ENCODE assay signal across 22 cellular contexts in genomic region chr16:2934450-2934849, GRCh38. TPM values are rescaled to one million over a fixed set of nuclear protein-coding genes. Genes with fewer than 3 reads are reported as not detected.
A peak's percentile ranks its signal among the peaks of the same experiment; 100 is the strongest.
DNase-seq lines count a peak whose midpoint lies in the region; ATAC-seq and TF ChIP-seq lines count a peak whose summit lies in the region.
"Had no signal": no experiment of that assay in that cellular context is flagged by ENCODE, and none has a peak within 500 bp of the region (broad histone marks: within the 10 kb centered on the region; RNA-seq: fewer than 3 reads in every experiment).

No MANE protein-coding gene starts in this region.

- peak overlapping the region; percentile 9 to 97 (median 90); a peak in 21 of 22 replicates for H3K4me2 ChIP-seq in BLaER1 treated with 17β-estradiol and CSF1 and Interleukin-3, amounts not matched to agents 10 nM and 100 nM
- H3K4me2 ChIP-seq in GM23338 = no peak overlapping the region
- no peak overlapping the region for H3K4me2 ChIP-seq in OCI-LY7 (ENCODE audit: low read length)
- H3K4me2 ChIP-seq: SK-N-SH had no signal

- H3K4me3 Mint-ChIP-seq in GM23338 = no peak overlapping the region; the same call in 2 of the 3 replicates
- H3K4me3 Mint-ChIP-seq in endothelial cell (ENCODE audit: unreplicated experiment) = peak overlapping the region; percentile 72
- H3K4me3 Mint-ChIP-seq: CD4-positive, alpha-beta T cell had no signal

- H3K36me3 ChIP-seq in BLaER1 treated with 17β-estradiol and CSF1 and Interleukin-3, amounts not matched to agents 10 nM and 100 nM = peaks cover 46 to 86% (median 61%) of the 10 kb centered on the region in 11 experiments
- H3K36me3 ChIP-seq in GM23338 (ENCODE audit: insufficient read depth) = no peaks in the 10 kb centered on the region
- peaks cover 14% of the 10 kb centered on the region for H3K36me3 ChIP-seq in OCI-LY7 (ENCODE audit: insufficient read depth, low read length)

- no peak for TF ChIP-seq CTCF in GM23338 (conservative IDR thresholded peaks at IDR 0.05; ENCODE audit: low read depth in 2 of 2)
- no peak for TF ChIP-seq CTCF in OCI-LY7 (conservative IDR thresholded peaks at IDR 0.05; ENCODE audit: low read length)
- no peak for TF ChIP-seq CTCF in endothelial cell (IDR thresholded peaks at IDR 0.05; ENCODE audit: unreplicated experiment)

- H3K36me3 Mint-ChIP-seq in GM23338 (ENCODE audit: low read depth) = peaks cover 15% of the 10 kb centered on the region; the same call in 2 of the 3 replicates
- peaks cover 18% of the 10 kb centered on the region for H3K36me3 Mint-ChIP-seq in endothelial cell (ENCODE audit: low read depth, unreplicated experiment)

- no peak for ATAC-seq in GM23338
- ATAC-seq in HG03097 (IDR thresholded peaks at IDR 0.05; ENCODE audit: low FRiP score, unreplicated experiment) = no peak

- H3K79me2 ChIP-seq in GM23338 (replicated peaks; ENCODE audit: insufficient read depth) (no peaks in the 10 kb centered on the region), OCI-LY7 (ENCODE audit: insufficient read depth, low read depth, low read length) (no peaks in the 10 kb centered on the region)

- peaks cover 6% of the 10 kb centered on the region for H3K27me3 Mint-ChIP-seq in GM23338 (ENCODE audit: insufficient read depth, low read depth, poor library complexity)
- H3K27me3 Mint-ChIP-seq in endothelial cell (ENCODE audit: unreplicated experiment) = peaks cover 12% of the 10 kb centered on the region
- H3K27me3 Mint-ChIP-seq: CD4-positive, alpha-beta T cell had no signal

- in situ Hi-C loops in KBM-7 (cut with MboI; ENCODE audit: low pct_unique_long_range_greater_than_20kb, low sequenced_read_pairs) = no loop called here

- peak overlapping the region; percentile 14 for H3K27ac Mint-ChIP-seq in GM23338
- H3K27ac Mint-ChIP-seq in endothelial cell (ENCODE audit: unreplicated experiment) = peak overlapping the region; percentile 57
- H3K27ac Mint-ChIP-seq: CD4-positive, alpha-beta T cell had no signal

- no peak overlapping the region for H2AFZ ChIP-seq in GM23338
- no peak overlapping the region for H2AFZ ChIP-seq in OCI-LY7 (ENCODE audit: low read length)

- H4K20me1 ChIP-seq in BLaER1 treated with 17β-estradiol and CSF1 and Interleukin-3, amounts not matched to agents 10 nM and 100 nM = peaks cover 16 to 74% (median 33%) of the 10 kb centered on the region in 11 experiments; a peak in 18 of 22 replicates
- H4K20me1 ChIP-seq in GM23338 (replicated peaks; ENCODE audit: insufficient read depth) (no peaks in the 10 kb centered on the region; the same call in 1 of the 2 replicates), OCI-LY7 (ENCODE audit: insufficient read depth, low read length) (no peaks in the 10 kb centered on the region)

- peaks cover 0 to 15% (median 0%) of the 10 kb centered on the region in 11 experiments; a peak in 3 of 22 replicates for H3K27me3 ChIP-seq in BLaER1 treated with 17β-estradiol and CSF1 and Interleukin-3, amounts not matched to agents 10 nM and 100 nM
- no peaks in the 10 kb centered on the region for H3K27me3 ChIP-seq in GM23338 (ENCODE audit: insufficient read depth)
- H3K27me3 ChIP-seq: BE2C, MG63 had no signal

- intact Hi-C loops in OCI-LY7 (cut with micrococcal nuclease; ENCODE audit: unreplicated experiment) = no loop called here

- H3K9me3 Mint-ChIP-seq in GM23338 = no peaks in the 10 kb centered on the region
- no peaks in the 10 kb centered on the region for H3K9me3 Mint-ChIP-seq in endothelial cell (ENCODE audit: unreplicated experiment)
- H3K9me3 Mint-ChIP-seq: CD4-positive, alpha-beta T cell had no signal

- DNase-seq in GM23338 (ENCODE audit: low spot score) (no peak), OCI-LY7 (ENCODE audit: low spot score) (no peak), endothelial cell (ENCODE audit: low spot score) (no peak), KBM-7 (no peak), midbrain (lab: John Stamatoyannopoulos, UW) (no peak)
- DNase-seq: BE2C; CD4-positive, alpha-beta T cell; COR-L47; DMS 273 treated with DMSO at 0.1 percent for 48 hours; GDM1; Kasumi-1; MG63; NCI-H1048; NCI-H1417 treated with DMSO at 0.1 percent for 48 hours; NCI-H187; NCI-H446 treated with DMSO at 0.1 percent for 48 hours; NCI-H526 treated with DMSO at 0.1 percent for 48 hours; SHP77 treated with DMSO at 0.1 percent for 48 hours had no signal

- POLR2A ChIA-PET in OCI-LY7 (lab: Charles Lee) = no interaction called here

- no peaks in the 10 kb centered on the region for H3K9me2 ChIP-seq in GM23338 (ENCODE audit: insufficient read depth)
- H3K9me2 ChIP-seq in OCI-LY7 (ENCODE audit: insufficient read depth, low read length) = no peaks in the 10 kb centered on the region
- H3K9me2 ChIP-seq: SK-N-SH had no signal

- H3F3A ChIP-seq in GM23338 (replicated peaks; ENCODE audit: low read depth) = no peaks in the 10 kb centered on the region

- H3K4me1 Mint-ChIP-seq in GM23338 = peaks cover 4% of the 10 kb centered on the region; the same call in 1 of the 3 replicates
- no peaks in the 10 kb centered on the region for H3K4me1 Mint-ChIP-seq in endothelial cell (ENCODE audit: unreplicated experiment)

- peak overlapping the region in 1 of 11 experiments; percentile 59; a peak in 1 of 22 replicates for H3K9ac ChIP-seq in BLaER1 treated with 17β-estradiol and CSF1 and Interleukin-3, amounts not matched to agents 10 nM and 100 nM
- H3K9ac ChIP-seq: SK-N-SH had no signal

- CTCF ChIA-PET in OCI-LY7 (lab: Charles Lee; ENCODE audit: unreplicated experiment) = no interaction called here

- TSS peak; percentile 50 for BruUV-seq in OCI-LY7 (replicated peaks; lab: Mats Ljungman, UMichigan)

- peak overlapping the region in 1 of 11 experiments; percentile 61; a peak in 1 of 22 replicates for H3K27ac ChIP-seq in BLaER1 treated with 17β-estradiol and CSF1 and Interleukin-3, amounts not matched to agents 10 nM and 100 nM
- H3K27ac ChIP-seq in GM23338 (ENCODE audit: low read depth) (no peak overlapping the region), OCI-LY7 (ENCODE audit: low read depth, low read length, poor library complexity, severe bottlenecking) (no peak overlapping the region)
- H3K27ac ChIP-seq: RWPE1 had no signal

- peaks cover 36 to 69% (median 56%) of the 10 kb centered on the region in 10 experiments for H3K4me1 ChIP-seq in BLaER1 treated with 17β-estradiol and CSF1 and Interleukin-3, amounts not matched to agents 10 nM and 100 nM
- H3K4me1 ChIP-seq in GM23338 (ENCODE audit: insufficient read depth) (no peaks in the 10 kb centered on the region), OCI-LY7 (ENCODE audit: insufficient read depth, low read length, poor library complexity, severe bottlenecking) (no peaks in the 10 kb centered on the region)
- H3K4me1 ChIP-seq: BE2C had no signal

- no peaks in the 10 kb centered on the region for H3K9me3 ChIP-seq in BLaER1 treated with 17β-estradiol and CSF1 and Interleukin-3, amounts not matched to agents 10 nM and 100 nM (replicated peaks in 1 of 11)
- H3K9me3 ChIP-seq in OCI-LY7 (ENCODE audit: low read length) = no peaks in the 10 kb centered on the region
- H3K9me3 ChIP-seq: BE2C, MG63, SK-N-SH had no signal

- H3K4me3 ChIP-seq in BLaER1 treated with 17β-estradiol and CSF1 and Interleukin-3, amounts not matched to agents 10 nM and 100 nM = no peak overlapping the region
- no peak overlapping the region for H3K4me3 ChIP-seq in GM23338
- H3K4me3 ChIP-seq in OCI-LY7 (ENCODE audit: low read depth, low read length, poor library complexity, severe bottlenecking) = no peak overlapping the region
- H3K4me3 ChIP-seq: MG63 had no signal

RNA-seq across cellular contexts. Expression of gene FLYWCH1, which starts 22.7 kb away (rescaled TPM):
- total RNA-seq in GM23338 (2014; rRNA removed; shearing (Covaris generic)) = 22.9 and 29.3 TPM in 2 replicates
- polyA plus RNA-seq in GM23338 (2016; fragmentation: Nextera tagmentation; extraction: Ambion mirVana) = 6.0 and 7.5 TPM in 2 replicates
- 25.3 and 26.1 TPM in 2 replicates for total RNA-seq in OCI-LY7 (2014; rRNA removed; shearing (Covaris generic))
- 61.9 and 63.9 TPM in 2 replicates for total RNA-seq in OCI-LY7 (2022)
- 50.8 TPM for total RNA-seq in endothelial cell (ENCODE audit: unreplicated experiment)

RNA-seq across cellular contexts. Expression of gene KREMEN2, which starts 29.6 kb away (rescaled TPM):
- total RNA-seq in GM23338 (2014; rRNA removed; shearing (Covaris generic)) = 16.1 and 17.6 TPM in 2 replicates
- polyA plus RNA-seq in GM23338 (2016; fragmentation: Nextera tagmentation; extraction: Ambion mirVana) = 4.7 and 4.9 TPM in 2 replicates
- 0.09 and 0.28 TPM in 2 replicates for total RNA-seq in OCI-LY7 (2014; rRNA removed; shearing (Covaris generic))
- total RNA-seq in OCI-LY7 (2022) (0.31 TPM in 1 of 2 replicates, not detected in the other), endothelial cell (ENCODE audit: unreplicated experiment) (not detected)
- total RNA-seq: CD4-positive, alpha-beta T cell had no signal

RNA-seq across cellular contexts. Expression of gene PAQR4, which starts 34.7 kb away (rescaled TPM):
- 17.7 and 29.3 TPM in 2 replicates for total RNA-seq in GM23338 (2014; rRNA removed; shearing (Covaris generic))
- 7.0 and 8.8 TPM in 2 replicates for polyA plus RNA-seq in GM23338 (2016; fragmentation: Nextera tagmentation; extraction: Ambion mirVana)
- total RNA-seq in OCI-LY7 (2014; rRNA removed; shearing (Covaris generic)) = 38.1 and 49.1 TPM in 2 replicates
- 59.7 and 67.4 TPM in 2 replicates for total RNA-seq in OCI-LY7 (2022)
- total RNA-seq in endothelial cell (ENCODE audit: unreplicated experiment) = 11.8 TPM

RNA-seq across cellular contexts. Expression of gene PKMYT1, which starts 45.8 kb away (rescaled TPM):
- total RNA-seq in GM23338 (2014; rRNA removed; shearing (Covaris generic)) = 82.1 and 100 TPM in 2 replicates
- polyA plus RNA-seq in GM23338 (2016; fragmentation: Nextera tagmentation; extraction: Ambion mirVana) = 90.9 and 104 TPM in 2 replicates
- total RNA-seq in OCI-LY7 (2014; rRNA removed; shearing (Covaris generic)) = 80.2 and 104 TPM in 2 replicates
- 195 and 197 TPM in 2 replicates for total RNA-seq in OCI-LY7 (2022)
- 12.2 TPM for total RNA-seq in endothelial cell (ENCODE audit: unreplicated experiment)

RNA-seq across cellular contexts. Expression of gene FLYWCH2, which starts 51.4 kb away (rescaled TPM):
- total RNA-seq in GM23338 (2014; rRNA removed; shearing (Covaris generic)) = 45.0 and 48.7 TPM in 2 replicates
- polyA plus RNA-seq in GM23338 (2016; fragmentation: Nextera tagmentation; extraction: Ambion mirVana) = 30.9 and 38.6 TPM in 2 replicates
- 38.7 and 44.9 TPM in 2 replicates for total RNA-seq in OCI-LY7 (2014; rRNA removed; shearing (Covaris generic))
- 22.3 and 23.9 TPM in 2 replicates for total RNA-seq in OCI-LY7 (2022)
- total RNA-seq in endothelial cell (ENCODE audit: unreplicated experiment) = 24.9 TPM

Comparison
In these comparisons a context has a peak if more than half of its experiments do, and no peak if none do; other contexts are left out.
1. H3K4me2 ChIP-seq: peak in BLaER1 treated with 17β-estradiol and CSF1 and Interleukin-3, amounts not matched to agents 10 nM and 100 nM (11 of 11); none in GM23338 (single experiment) and OCI-LY7 (single experiment).
2. RNA of gene KREMEN2, which starts 29.6 kb away (total RNA-seq): 16.1 to 17.6 TPM in GM23338; 0.09 to 0.31 TPM in OCI-LY7 and not detected in endothelial cell (single experiment); every median in the first group is over 10 times any median in the second.